In the genomic region with DNA sequence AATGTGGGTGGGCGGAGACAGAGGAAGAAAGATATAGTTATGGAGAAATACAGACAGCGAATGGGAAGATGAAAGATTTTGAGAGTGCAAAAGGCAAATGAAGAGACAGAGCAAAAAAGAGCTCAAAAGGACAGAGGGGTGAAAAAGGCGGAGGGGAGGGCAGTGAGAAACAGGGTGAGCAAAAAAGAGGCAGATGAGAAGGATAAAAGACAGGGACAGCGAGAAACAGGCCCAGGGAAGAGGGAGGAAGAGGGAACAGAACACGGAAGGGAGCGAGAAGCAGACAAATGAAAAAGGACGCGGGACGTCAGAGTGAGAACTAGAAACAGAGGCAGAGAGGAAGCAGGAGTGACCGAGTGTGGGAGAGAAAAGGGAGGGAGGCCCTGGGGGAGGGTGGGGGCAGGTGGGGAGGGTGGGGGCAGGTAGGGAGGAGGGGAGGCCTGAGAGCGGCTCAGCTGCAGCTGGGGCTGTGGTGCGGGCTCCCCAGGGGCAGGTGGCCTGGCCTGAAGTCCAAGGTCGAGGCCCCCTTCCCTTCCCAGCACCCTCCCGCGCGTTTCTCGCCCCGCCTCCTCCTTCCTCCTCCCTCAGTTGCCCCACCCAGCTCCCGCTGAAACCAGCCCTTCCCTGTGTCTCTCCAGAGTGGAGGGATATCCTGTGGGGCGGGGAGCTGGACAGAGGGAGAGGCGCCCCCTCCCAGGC, we compare ENCODE assay signal across 1 cellular context.
TF ChIP-seq lines count a peak whose summit lies in the region.

No MANE protein-coding gene starts in this region.

TF ChIP-seq in GM12878, 131 proteins besides CTCF, POLR2A, EP300 and RAD21 (continues in another document):
- TF ChIP-seq JUND (IDR thresholded peaks at IDR 0.05; ENCODE audit: low read depth, low read length) = no peak
- TF ChIP-seq RB1 (IDR thresholded peaks at IDR 0.05; ENCODE audit: borderline replicate concordance) = no peak; the same call in 1 of the 2 replicates
- TF ChIP-seq SIN3A (IDR thresholded peaks at IDR 0.05; ENCODE audit: low read depth, low read length) = no peak
- no peak for TF ChIP-seq CEBPB (IDR thresholded peaks at IDR 0.05; ENCODE audit: borderline replicate concordance in 1 of 2, low read depth in 2 of 2, low read length in 2 of 2)
- TF ChIP-seq EZH2 (IDR thresholded peaks at IDR 0.05; ENCODE audit: borderline replicate concordance, control insufficient read depth, low read depth, low read length) = no peak
- TF ChIP-seq NBN (IDR thresholded peaks at IDR 0.05) = peak; percentile 96
- TF ChIP-seq, protein P1, sequence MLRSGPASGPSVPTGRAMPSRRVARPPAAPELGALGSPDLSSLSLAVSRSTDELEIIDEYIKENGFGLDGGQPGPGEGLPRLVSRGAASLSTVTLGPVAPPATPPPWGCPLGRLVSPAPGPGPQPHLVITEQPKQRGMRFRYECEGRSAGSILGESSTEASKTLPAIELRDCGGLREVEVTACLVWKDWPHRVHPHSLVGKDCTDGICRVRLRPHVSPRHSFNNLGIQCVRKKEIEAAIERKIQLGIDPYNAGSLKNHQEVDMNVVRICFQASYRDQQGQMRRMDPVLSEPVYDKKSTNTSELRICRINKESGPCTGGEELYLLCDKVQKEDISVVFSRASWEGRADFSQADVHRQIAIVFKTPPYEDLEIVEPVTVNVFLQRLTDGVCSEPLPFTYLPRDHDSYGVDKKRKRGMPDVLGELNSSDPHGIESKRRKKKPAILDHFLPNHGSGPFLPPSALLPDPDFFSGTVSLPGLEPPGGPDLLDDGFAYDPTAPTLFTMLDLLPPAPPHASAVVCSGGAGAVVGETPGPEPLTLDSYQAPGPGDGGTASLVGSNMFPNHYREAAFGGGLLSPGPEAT (IDR thresholded peaks at IDR 0.05; ENCODE audit: low read depth) = peak; percentile 59; the same call in 1 of the 2 replicates
- peak; percentile 85 for TF ChIP-seq MEF2B (IDR thresholded peaks at IDR 0.05; ENCODE audit: partially characterized antibody, poor library complexity, severe bottlenecking)
- TF ChIP-seq, protein P2, sequence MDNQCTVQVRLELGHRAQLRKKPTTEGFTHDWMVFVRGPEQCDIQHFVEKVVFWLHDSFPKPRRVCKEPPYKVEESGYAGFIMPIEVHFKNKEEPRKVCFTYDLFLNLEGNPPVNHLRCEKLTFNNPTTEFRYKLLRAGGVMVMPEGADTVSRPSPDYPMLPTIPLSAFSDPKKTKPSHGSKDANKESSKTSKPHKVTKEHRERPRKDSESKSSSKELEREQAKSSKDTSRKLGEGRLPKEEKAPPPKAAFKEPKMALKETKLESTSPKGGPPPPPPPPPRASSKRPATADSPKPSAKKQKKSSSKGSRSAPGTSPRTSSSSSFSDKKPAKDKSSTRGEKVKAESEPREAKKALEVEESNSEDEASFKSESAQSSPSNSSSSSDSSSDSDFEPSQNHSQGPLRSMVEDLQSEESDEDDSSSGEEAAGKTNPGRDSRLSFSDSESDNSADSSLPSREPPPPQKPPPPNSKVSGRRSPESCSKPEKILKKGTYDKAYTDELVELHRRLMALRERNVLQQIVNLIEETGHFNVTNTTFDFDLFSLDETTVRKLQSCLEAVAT (IDR thresholded peaks at IDR 0.05) = peak; percentile 88
- no peak for TF ChIP-seq RFX5 (IDR thresholded peaks at IDR 0.05; ENCODE audit: low read depth, low read length)
- no peak for TF ChIP-seq MYC (IDR thresholded peaks at IDR 0.05; ENCODE audit: insufficient read depth, insufficient read length, insufficient replicate concordance, low read length, severe bottlenecking)
- TF ChIP-seq, protein P3, sequence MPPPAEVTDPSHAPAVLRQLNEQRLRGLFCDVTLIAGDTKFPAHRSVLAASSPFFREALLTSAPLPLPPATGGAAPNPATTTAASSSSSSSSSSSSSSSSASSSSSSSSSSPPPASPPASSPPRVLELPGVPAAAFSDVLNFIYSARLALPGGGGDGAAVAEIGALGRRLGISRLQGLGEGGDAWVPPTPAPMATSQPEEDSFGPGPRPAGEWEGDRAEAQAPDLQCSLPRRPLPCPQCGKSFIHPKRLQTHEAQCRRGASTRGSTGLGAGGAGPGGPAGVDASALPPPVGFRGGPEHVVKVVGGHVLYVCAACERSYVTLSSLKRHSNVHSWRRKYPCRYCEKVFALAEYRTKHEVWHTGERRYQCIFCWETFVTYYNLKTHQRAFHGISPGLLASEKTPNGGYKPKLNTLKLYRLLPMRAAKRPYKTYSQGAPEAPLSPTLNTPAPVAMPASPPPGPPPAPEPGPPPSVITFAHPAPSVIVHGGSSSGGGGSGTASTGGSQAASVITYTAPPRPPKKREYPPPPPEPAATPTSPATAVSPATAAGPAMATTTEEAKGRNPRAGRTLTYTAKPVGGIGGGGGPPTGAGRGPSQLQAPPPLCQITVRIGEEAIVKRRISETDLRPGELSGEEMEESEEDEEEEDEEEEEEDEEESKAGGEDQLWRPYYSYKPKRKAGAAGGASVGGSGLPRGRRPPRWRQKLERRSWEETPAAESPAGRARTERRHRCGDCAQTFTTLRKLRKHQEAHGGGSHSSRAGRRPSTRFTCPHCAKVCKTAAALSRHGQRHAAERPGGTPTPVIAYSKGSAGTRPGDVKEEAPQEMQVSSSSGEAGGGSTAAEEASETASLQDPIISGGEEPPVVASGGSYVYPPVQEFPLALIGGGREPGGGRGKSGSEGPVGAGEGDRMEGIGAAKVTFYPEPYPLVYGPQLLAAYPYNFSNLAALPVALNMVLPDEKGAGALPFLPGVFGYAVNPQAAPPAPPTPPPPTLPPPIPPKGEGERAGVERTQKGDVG (CRISPR knock-in tag; IDR thresholded peaks at IDR 0.05) = no peak
- TF ChIP-seq, protein P4, sequence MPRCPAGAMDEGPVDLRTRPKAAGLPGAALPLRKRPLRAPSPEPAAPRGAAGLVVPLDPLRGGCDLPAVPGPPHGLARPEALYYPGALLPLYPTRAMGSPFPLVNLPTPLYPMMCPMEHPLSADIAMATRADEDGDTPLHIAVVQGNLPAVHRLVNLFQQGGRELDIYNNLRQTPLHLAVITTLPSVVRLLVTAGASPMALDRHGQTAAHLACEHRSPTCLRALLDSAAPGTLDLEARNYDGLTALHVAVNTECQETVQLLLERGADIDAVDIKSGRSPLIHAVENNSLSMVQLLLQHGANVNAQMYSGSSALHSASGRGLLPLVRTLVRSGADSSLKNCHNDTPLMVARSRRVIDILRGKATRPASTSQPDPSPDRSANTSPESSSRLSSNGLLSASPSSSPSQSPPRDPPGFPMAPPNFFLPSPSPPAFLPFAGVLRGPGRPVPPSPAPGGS (IDR thresholded peaks at IDR 0.05; ENCODE audit: borderline replicate concordance, insufficient read depth, low read depth, low read length, poor library complexity, severe bottlenecking) = no peak
- TF ChIP-seq DPF2 (IDR thresholded peaks at IDR 0.05) = peak; percentile 67; the same call in 1 of the 2 replicates
- no peak for TF ChIP-seq SRF (IDR thresholded peaks at IDR 0.05; ENCODE audit: low read depth in 2 of 2, low read length in 2 of 2)
- TF ChIP-seq, protein P5, sequence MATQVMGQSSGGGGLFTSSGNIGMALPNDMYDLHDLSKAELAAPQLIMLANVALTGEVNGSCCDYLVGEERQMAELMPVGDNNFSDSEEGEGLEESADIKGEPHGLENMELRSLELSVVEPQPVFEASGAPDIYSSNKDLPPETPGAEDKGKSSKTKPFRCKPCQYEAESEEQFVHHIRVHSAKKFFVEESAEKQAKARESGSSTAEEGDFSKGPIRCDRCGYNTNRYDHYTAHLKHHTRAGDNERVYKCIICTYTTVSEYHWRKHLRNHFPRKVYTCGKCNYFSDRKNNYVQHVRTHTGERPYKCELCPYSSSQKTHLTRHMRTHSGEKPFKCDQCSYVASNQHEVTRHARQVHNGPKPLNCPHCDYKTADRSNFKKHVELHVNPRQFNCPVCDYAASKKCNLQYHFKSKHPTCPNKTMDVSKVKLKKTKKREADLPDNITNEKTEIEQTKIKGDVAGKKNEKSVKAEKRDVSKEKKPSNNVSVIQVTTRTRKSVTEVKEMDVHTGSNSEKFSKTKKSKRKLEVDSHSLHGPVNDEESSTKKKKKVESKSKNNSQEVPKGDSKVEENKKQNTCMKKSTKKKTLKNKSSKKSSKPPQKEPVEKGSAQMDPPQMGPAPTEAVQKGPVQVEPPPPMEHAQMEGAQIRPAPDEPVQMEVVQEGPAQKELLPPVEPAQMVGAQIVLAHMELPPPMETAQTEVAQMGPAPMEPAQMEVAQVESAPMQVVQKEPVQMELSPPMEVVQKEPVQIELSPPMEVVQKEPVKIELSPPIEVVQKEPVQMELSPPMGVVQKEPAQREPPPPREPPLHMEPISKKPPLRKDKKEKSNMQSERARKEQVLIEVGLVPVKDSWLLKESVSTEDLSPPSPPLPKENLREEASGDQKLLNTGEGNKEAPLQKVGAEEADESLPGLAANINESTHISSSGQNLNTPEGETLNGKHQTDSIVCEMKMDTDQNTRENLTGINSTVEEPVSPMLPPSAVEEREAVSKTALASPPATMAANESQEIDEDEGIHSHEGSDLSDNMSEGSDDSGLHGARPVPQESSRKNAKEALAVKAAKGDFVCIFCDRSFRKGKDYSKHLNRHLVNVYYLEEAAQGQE (IDR thresholded peaks at IDR 0.05; ENCODE audit: low read depth, low read length) = no peak
- TF ChIP-seq, protein P6, sequence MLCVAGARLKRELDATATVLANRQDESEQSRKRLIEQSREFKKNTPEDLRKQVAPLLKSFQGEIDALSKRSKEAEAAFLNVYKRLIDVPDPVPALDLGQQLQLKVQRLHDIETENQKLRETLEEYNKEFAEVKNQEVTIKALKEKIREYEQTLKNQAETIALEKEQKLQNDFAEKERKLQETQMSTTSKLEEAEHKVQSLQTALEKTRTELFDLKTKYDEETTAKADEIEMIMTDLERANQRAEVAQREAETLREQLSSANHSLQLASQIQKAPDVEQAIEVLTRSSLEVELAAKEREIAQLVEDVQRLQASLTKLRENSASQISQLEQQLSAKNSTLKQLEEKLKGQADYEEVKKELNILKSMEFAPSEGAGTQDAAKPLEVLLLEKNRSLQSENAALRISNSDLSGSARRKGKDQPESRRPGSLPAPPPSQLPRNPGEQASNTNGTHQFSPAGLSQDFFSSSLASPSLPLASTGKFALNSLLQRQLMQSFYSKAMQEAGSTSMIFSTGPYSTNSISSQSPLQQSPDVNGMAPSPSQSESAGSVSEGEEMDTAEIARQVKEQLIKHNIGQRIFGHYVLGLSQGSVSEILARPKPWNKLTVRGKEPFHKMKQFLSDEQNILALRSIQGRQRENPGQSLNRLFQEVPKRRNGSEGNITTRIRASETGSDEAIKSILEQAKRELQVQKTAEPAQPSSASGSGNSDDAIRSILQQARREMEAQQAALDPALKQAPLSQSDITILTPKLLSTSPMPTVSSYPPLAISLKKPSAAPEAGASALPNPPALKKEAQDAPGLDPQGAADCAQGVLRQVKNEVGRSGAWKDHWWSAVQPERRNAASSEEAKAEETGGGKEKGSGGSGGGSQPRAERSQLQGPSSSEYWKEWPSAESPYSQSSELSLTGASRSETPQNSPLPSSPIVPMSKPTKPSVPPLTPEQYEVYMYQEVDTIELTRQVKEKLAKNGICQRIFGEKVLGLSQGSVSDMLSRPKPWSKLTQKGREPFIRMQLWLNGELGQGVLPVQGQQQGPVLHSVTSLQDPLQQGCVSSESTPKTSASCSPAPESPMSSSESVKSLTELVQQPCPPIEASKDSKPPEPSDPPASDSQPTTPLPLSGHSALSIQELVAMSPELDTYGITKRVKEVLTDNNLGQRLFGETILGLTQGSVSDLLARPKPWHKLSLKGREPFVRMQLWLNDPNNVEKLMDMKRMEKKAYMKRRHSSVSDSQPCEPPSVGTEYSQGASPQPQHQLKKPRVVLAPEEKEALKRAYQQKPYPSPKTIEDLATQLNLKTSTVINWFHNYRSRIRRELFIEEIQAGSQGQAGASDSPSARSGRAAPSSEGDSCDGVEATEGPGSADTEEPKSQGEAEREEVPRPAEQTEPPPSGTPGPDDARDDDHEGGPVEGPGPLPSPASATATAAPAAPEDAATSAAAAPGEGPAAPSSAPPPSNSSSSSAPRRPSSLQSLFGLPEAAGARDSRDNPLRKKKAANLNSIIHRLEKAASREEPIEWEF (IDR thresholded peaks at IDR 0.05; ENCODE audit: insufficient replicate concordance, low read depth, low read length) = no peak
- TF ChIP-seq SREBF2 (IDR thresholded peaks at IDR 0.05; ENCODE audit: low read length) = no peak
- peak; percentile 82 for TF ChIP-seq NR2F1 (conservative IDR thresholded peaks at IDR 0.05)
- no peak for TF ChIP-seq KAT2A (conservative IDR thresholded peaks at IDR 0.05; ENCODE audit: control insufficient read depth, low read depth, low read length)
- TF ChIP-seq SMAD1 (IDR thresholded peaks at IDR 0.05; ENCODE audit: low read depth, partially characterized antibody) = peak; percentile 81
- TF ChIP-seq CHD1 (IDR thresholded peaks at IDR 0.05; ENCODE audit: low read depth, low read length) = no peak
- peak; percentile 66; the same call in 1 of the 2 replicates for TF ChIP-seq IKZF1 (conservative IDR thresholded peaks at IDR 0.05)
- TF ChIP-seq, protein P7, sequence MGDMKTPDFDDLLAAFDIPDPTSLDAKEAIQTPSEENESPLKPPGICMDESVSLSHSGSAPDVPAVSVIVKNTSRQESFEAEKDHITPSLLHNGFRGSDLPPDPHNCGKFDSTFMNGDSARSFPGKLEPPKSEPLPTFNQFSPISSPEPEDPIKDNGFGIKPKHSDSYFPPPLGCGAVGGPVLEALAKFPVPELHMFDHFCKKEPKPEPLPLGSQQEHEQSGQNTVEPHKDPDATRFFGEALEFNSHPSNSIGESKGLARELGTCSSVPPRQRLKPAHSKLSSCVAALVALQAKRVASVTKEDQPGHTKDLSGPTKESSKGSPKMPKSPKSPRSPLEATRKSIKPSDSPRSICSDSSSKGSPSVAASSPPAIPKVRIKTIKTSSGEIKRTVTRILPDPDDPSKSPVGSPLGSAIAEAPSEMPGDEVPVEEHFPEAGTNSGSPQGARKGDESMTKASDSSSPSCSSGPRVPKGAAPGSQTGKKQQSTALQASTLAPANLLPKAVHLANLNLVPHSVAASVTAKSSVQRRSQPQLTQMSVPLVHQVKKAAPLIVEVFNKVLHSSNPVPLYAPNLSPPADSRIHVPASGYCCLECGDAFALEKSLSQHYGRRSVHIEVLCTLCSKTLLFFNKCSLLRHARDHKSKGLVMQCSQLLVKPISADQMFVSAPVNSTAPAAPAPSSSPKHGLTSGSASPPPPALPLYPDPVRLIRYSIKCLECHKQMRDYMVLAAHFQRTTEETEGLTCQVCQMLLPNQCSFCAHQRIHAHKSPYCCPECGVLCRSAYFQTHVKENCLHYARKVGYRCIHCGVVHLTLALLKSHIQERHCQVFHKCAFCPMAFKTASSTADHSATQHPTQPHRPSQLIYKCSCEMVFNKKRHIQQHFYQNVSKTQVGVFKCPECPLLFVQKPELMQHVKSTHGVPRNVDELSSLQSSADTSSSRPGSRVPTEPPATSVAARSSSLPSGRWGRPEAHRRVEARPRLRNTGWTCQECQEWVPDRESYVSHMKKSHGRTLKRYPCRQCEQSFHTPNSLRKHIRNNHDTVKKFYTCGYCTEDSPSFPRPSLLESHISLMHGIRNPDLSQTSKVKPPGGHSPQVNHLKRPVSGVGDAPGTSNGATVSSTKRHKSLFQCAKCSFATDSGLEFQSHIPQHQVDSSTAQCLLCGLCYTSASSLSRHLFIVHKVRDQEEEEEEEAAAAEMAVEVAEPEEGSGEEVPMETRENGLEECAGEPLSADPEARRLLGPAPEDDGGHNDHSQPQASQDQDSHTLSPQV (IDR thresholded peaks at IDR 0.05) = no peak
- TF ChIP-seq CBX3 (IDR thresholded peaks at IDR 0.05; ENCODE audit: borderline replicate concordance, low read depth) = no peak
- no peak for TF ChIP-seq BCL11A (IDR thresholded peaks at IDR 0.05; ENCODE audit: low read depth, low read length)
- TF ChIP-seq HDAC6 (IDR thresholded peaks at IDR 0.05; ENCODE audit: unreplicated experiment) = no peak
- TF ChIP-seq IKZF2 (IDR thresholded peaks at IDR 0.05) = peak; percentile 46 to 48; a peak in 1 of 4 replicates
- TF ChIP-seq ZBED1 (IDR thresholded peaks at IDR 0.05; ENCODE audit: borderline replicate concordance) = no peak
- TF ChIP-seq PAX5 (IDR thresholded peaks at IDR 0.05; ENCODE audit: borderline replicate concordance, low read depth, low read length) = no peak
- peak; percentile 31; the same call in 1 of the 2 replicates for TF ChIP-seq RAD51 (IDR thresholded peaks at IDR 0.05)
- peak; percentile 75; the same call in 1 of the 2 replicates for TF ChIP-seq TCF3 (IDR thresholded peaks at IDR 0.05; ENCODE audit: borderline replicate concordance, insufficient read depth, low read depth, low read length)
- no peak for TF ChIP-seq CBFB (IDR thresholded peaks at IDR 0.05; ENCODE audit: low read depth)
